In genomic region chr7:68461430-68461829, GRCh38 we compare ENCODE assay signal across 16 cellular contexts.
A peak's percentile ranks its signal among the peaks of the same experiment; 100 is the strongest.
DNase-seq lines count a peak whose midpoint lies in the region; TF ChIP-seq lines count a peak whose summit lies in the region.
"Had no signal": no experiment of that assay in that cellular context is flagged by ENCODE, and none has a peak within 500 bp of the region (broad histone marks: within the 10 kb centered on the region; RNA-seq: fewer than 3 reads in every experiment).

No MANE protein-coding gene starts in this region.

- H3K27ac ChIP-seq in esophagus squamous epithelium: no peak overlapping the region
- H3K27ac ChIP-seq: C4-2B, Peyer's patch had no signal

- TF ChIP-seq CTCF in AG10803 (conservative IDR thresholded peaks at IDR 0.05; ENCODE audit: low read length): no peak
- no peak for TF ChIP-seq CTCF in retinal pigment epithelial cell (conservative IDR thresholded peaks at IDR 0.05; ENCODE audit: low read depth, low read length)
- TF ChIP-seq CTCF in esophagus squamous epithelium (IDR thresholded peaks at IDR 0.05): no peak

- no peaks in the 10 kb centered on the region for H3K36me3 ChIP-seq in esophagus squamous epithelium
- H3K36me3 ChIP-seq: Peyer's patch had no signal

- 35 to 40% methylated on average over 1 of the region's 2 CpGs for WGBS in esophagus squamous epithelium, 2 donors

- no peaks in the 10 kb centered on the region for H3K4me1 ChIP-seq in esophagus squamous epithelium
- H3K4me1 ChIP-seq: Peyer's patch had no signal

- TF ChIP-seq POLR2A in esophagus squamous epithelium (IDR thresholded peaks at IDR 0.05): no peak

- DNase-seq in AG10803 (ENCODE audit: low read depth) (peak; percentile 79), M059J (ENCODE audit: low read depth) (peak; percentile 78), dedifferentiated amniotic fluid mesenchymal stem cell (ENCODE audit: extremely low spot score) (peak; percentile 36), retinal pigment epithelial cell (ENCODE audit: low read depth) (peak; percentile 81), esophagus squamous epithelium (lab: John Stamatoyannopoulos, UW) (no peak), SIG-M5 treated with dmso at 0.1 percent for 504 hours (lab: John Stamatoyannopoulos, UW; ENCODE audit: unreplicated experiment) (no peak), hypothalamus (lab: John Stamatoyannopoulos, UW) (no peak)
- DNase-seq: DMS153, KG1, NCI-H1105, NCI-H187 treated with DMSO at 0.1 percent for 48 hours, NCI-H2171, NCI-H510A treated with DMSO at 0.1 percent for 48 hours, Peyer's patch, SHP77 had no signal

- intact Hi-C loops in esophagus squamous epithelium (cut with DNase I): no loop called here

- H3K4me3 ChIP-seq in AG10803 (ENCODE audit: low read length): no peak overlapping the region
- H3K4me3 ChIP-seq in retinal pigment epithelial cell (ENCODE audit: low read length): no peak overlapping the region
- no peak overlapping the region for H3K4me3 ChIP-seq in esophagus squamous epithelium
- H3K4me3 ChIP-seq: Peyer's patch had no signal

- H3K9me3 ChIP-seq in esophagus squamous epithelium: no peaks in the 10 kb centered on the region
- H3K9me3 ChIP-seq: Peyer's patch had no signal

- H3K27me3 ChIP-seq in esophagus squamous epithelium: peaks cover 0 to 3% (median 0%) of the 10 kb centered on the region in 4 donors
- H3K27me3 ChIP-seq: Peyer's patch had no signal

Comparison
In these comparisons a context has a peak if more than half of its experiments do, and no peak if none do; other contexts are left out.
1. DNase-seq: peak in AG10803 (single experiment), M059J (single experiment), dedifferentiated amniotic fluid mesenchymal stem cell (single experiment) and retinal pigment epithelial cell (single experiment); none in esophagus squamous epithelium (single experiment), SIG-M5 treated with dmso at 0.1 percent for 504 hours (single experiment) and hypothalamus (0 of 51).